Comparison of ENCODE assay signal across 1 cellular context in the genomic region with DNA sequence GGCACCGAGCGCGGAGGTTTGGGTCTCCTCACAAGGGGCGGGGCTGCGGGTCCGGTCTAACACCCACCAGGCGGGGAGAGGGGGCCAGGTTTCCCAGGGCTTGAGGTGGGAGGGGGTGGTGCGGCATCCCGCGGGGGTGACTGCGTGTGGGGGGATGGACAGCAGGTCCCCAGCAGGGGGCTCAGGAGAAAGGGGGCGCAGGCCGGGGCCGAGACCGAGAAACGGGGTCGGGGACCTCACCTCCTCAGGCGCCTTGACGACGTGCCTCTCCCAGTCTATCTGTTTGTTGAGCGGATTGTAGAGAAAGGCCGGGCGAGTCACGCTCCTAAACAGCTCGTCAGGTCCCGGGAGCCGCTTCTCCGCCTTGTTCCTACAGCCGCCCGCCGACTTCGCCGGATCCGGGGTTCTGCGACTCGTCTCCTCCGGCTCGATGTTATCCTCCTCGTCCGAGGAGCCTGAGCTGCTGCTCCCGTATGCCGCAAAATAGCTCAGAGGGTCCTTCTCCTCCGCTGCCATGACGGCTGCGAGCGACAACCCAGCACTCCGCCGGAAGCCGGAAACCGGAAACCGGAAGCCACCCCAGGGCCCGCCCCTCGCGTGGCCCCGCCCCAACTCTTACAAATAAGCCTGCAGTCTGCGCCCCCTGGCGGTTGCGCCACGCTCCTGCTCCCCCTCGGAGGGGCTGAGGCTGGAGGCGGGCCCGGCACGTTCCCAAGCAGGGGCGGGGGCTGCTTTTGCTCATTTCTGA.
A peak's percentile ranks its signal among the peaks of the same experiment; 100 is the strongest.
TF ChIP-seq lines count a peak whose summit lies in the region.

C1orf52 (minus strand) TSS at position 545 of the 748 bp plus-strand sequence; CDS start at position 516, 29 bp downstream.

TF ChIP-seq in K562, 482 proteins besides CTCF, POLR2A, EP300 and RAD21 (continued from another document and continues in another):
- TF ChIP-seq MGA (IDR thresholded peaks at IDR 0.05) (peak; percentile 60; the same call in 1 of the 2 replicates), ETS2 (tag; IDR thresholded peaks at IDR 0.05; ENCODE audit: borderline replicate concordance, poor library complexity, severe bottlenecking) (no peak), ZNF212 (CRISPR knock-in tag; IDR thresholded peaks at IDR 0.05) (no peak), KAT8 (IDR thresholded peaks at IDR 0.05; ENCODE audit: low read depth) (no peak), HMBOX1 (IDR thresholded peaks at IDR 0.05) (no peak), ZNF318 (IDR thresholded peaks at IDR 0.05; ENCODE audit: borderline replicate concordance in 1 of 2, low read depth in 1 of 2) (no peak), TBL1XR1 (IDR thresholded peaks at IDR 0.05; ENCODE audit: low read length in 2 of 2) (no peak), KLF6 (CRISPR knock-in tag; IDR thresholded peaks at IDR 0.05; ENCODE audit: borderline replicate concordance) (no peak)
